In genomic region chr14:54566152-54566409, GRCh38 we compare ENCODE assay signal across 8 cellular contexts. TPM values are rescaled to one million over a fixed set of nuclear protein-coding genes. Genes with fewer than 3 reads are reported as not detected.
DNase-seq lines count a peak whose midpoint lies in the region; ATAC-seq and TF ChIP-seq lines count a peak whose summit lies in the region.

No MANE protein-coding gene starts in this region.

- H4K8ac ChIP-seq in H9 (replicated peaks; ENCODE audit: insufficient read length, low read depth, low read length), result no peak overlapping the region

- H2BK120ac ChIP-seq in H9 (ENCODE audit: low read depth, low read length, poor library complexity, severe bottlenecking), result no peak overlapping the region

- H3K4ac ChIP-seq in H9 (ENCODE audit: low read depth, low read length), result no peak overlapping the region

- intact Hi-C loops in activated T-helper 2 cell treated with anti-CD3 and anti-CD28 coated beads, Interferon-gamma antibody, Interleukin-2, Interleukin-4, amounts not matched to agents 10 μg/mL and 5 μg/mL and 100 μg/mL, durations not matched to agents 14 hours and 24 hours and 36 hours (cut with micrococcal nuclease), result loop anchor here (1.0 to 5.0 kb wide), 5 partner anchors 61 to 337 kb away; no protein-coding TSS in a partner anchor
- intact Hi-C loops in left lung (cut with DNase I), result loop anchor here in 1 of 2 donors (5.0 kb wide), 1 partner anchor 206 kb away; no protein-coding TSS in a partner anchor
- intact Hi-C loops in transverse colon (cut with DNase I; ENCODE audit: low total_unique reads), result loop anchor here (5.0 kb wide), 2 partner anchors 106 to 126 kb away; no protein-coding TSS in a partner anchor

- peaks cover 21% of the 10 kb centered on the region for H3K23me2 ChIP-seq in H9 (ENCODE audit: insufficient read length, low read depth, low read length, poor library complexity, severe bottlenecking)

- H4K5ac ChIP-seq in H9 (ENCODE audit: insufficient read length, low read depth, low read length), result no peak overlapping the region

- H3K27me3 ChIP-seq in BJ (ENCODE audit: control insufficient read depth, insufficient read depth, low read length) (no peaks in the 10 kb centered on the region), H9 (ENCODE audit: insufficient read depth, low read length) (no peaks in the 10 kb centered on the region; the same call in 1 of the 2 replicates), left lung (peaks cover 0 to 67% of the 10 kb centered on the region in 2 donors), transverse colon (no peaks in the 10 kb centered on the region)

- peaks cover 35% of the 10 kb centered on the region for H3K27me3 Mint-ChIP-seq in H9 (ENCODE audit: low read depth)
- H3K27me3 Mint-ChIP-seq in activated T-helper 2 cell treated with anti-CD3 and anti-CD28 coated beads, Interferon-gamma antibody, Interleukin-2, Interleukin-4, amounts not matched to agents 10 μg/mL and 5 μg/mL and 100 μg/mL, durations not matched to agents 14 hours and 24 hours and 36 hours (ENCODE audit: low read depth), result peaks cover 25% of the 10 kb centered on the region

- no peak for ATAC-seq in left lung
- ATAC-seq in GM18502 (IDR thresholded peaks at IDR 0.05; ENCODE audit: poor library complexity, unreplicated experiment), result no peak

- no peaks in the 10 kb centered on the region for H4K20me1 ChIP-seq in H9 (ENCODE audit: control insufficient read depth, insufficient read depth, insufficient read length)

- H3K79me1 ChIP-seq in H9 (ENCODE audit: insufficient read depth, low read depth, low read length, poor library complexity, severe bottlenecking), result no peaks in the 10 kb centered on the region

- no peak overlapping the region for H2BK15ac ChIP-seq in H9 (ENCODE audit: low read depth, low read length)

- peaks cover 2% of the 10 kb centered on the region; the same call in 1 of the 2 replicates for H3K79me2 ChIP-seq in H9 (ENCODE audit: insufficient read depth, low read length)

- no peak overlapping the region for H3K56ac ChIP-seq in H9 (ENCODE audit: insufficient read length, low read depth, low read length)

- no peaks in the 10 kb centered on the region; a peak in 1 of 7 replicates for H3K36me3 Mint-ChIP-seq in H9 (ENCODE audit: insufficient read depth in 1 of 3, low read depth in 3 of 3)
- H3K36me3 Mint-ChIP-seq in activated T-helper 2 cell treated with anti-CD3 and anti-CD28 coated beads, Interferon-gamma antibody, Interleukin-2, Interleukin-4, amounts not matched to agents 10 μg/mL and 5 μg/mL and 100 μg/mL, durations not matched to agents 14 hours and 24 hours and 36 hours (ENCODE audit: low read depth), result peaks cover 2% of the 10 kb centered on the region

- H3K23ac ChIP-seq in H9 (ENCODE audit: insufficient read length, low read depth, low read length), result no peak overlapping the region

- no peak for DNase-seq in BJ (ENCODE audit: low read depth)
- no peak for DNase-seq in H9
- DNase-seq in activated T-helper 2 cell treated with anti-CD3 and anti-CD28 coated beads, Interferon-gamma antibody, Interleukin-2, Interleukin-4, amounts not matched to agents 10 μg/mL and 5 μg/mL and 100 μg/mL, durations not matched to agents 14 hours and 24 hours and 36 hours (ENCODE audit: low spot score), result no peak
- DNase-seq in left lung, result no peak
- DNase-seq in transverse colon, result no peak
- no peak for DNase-seq in SKM-1 (lab: John Stamatoyannopoulos, UW; ENCODE audit: unreplicated experiment)
- no peak for DNase-seq in NCI-H1092 treated with DMSO at 0.1 percent for 48 hours (lab: John Stamatoyannopoulos, UW)

- H3K4me1 Mint-ChIP-seq in H9, result peaks cover 17 to 19% of the 10 kb centered on the region in 2 experiments
- peaks cover 17% of the 10 kb centered on the region for H3K4me1 Mint-ChIP-seq in activated T-helper 2 cell treated with anti-CD3 and anti-CD28 coated beads, Interferon-gamma antibody, Interleukin-2, Interleukin-4, amounts not matched to agents 10 μg/mL and 5 μg/mL and 100 μg/mL, durations not matched to agents 14 hours and 24 hours and 36 hours (ENCODE audit: low read depth)

- H2BK5ac ChIP-seq in H9 (ENCODE audit: insufficient read length, low read length), result no peak overlapping the region

- in situ Hi-C loops in transverse colon (cut with MboI; ENCODE audit: low pct_ligation_motif_present in 1 of 4, low pct_unique_long_range_greater_than_20kb in 1 of 4, low sequenced_read_pairs in 3 of 4), result no loop called here

- H3K4me3 ChIP-seq in BJ (ENCODE audit: low read depth, low read length) (peak overlapping the region; percentile 86), left lung (peak overlapping the region; percentile 67 to 86), transverse colon (peak overlapping the region; percentile 51 to 77 (median 70))

- TF ChIP-seq CTCF in BJ (IDR thresholded peaks at IDR 0.05; ENCODE audit: insufficient read depth, low read depth, low read length), result no peak
- TF ChIP-seq CTCF in H9 (conservative IDR thresholded peaks at IDR 0.05), result no peak
- no peak for TF ChIP-seq CTCF in left lung (IDR thresholded peaks at IDR 0.05)
- TF ChIP-seq CTCF in transverse colon (IDR thresholded peaks at IDR 0.05), result no peak

- TF ChIP-seq EP300 in transverse colon (IDR thresholded peaks at IDR 0.05; ENCODE audit: low read depth), result no peak

- H3K14ac ChIP-seq in H9 (ENCODE audit: insufficient read depth, low read length), result peak overlapping the region; percentile 67

- peak overlapping the region; percentile 99 for H3K4me2 ChIP-seq in H9 (ENCODE audit: insufficient read depth, insufficient read length, low read length)

- CTCF ChIA-PET in BJ (lab: Yijun Ruan, JAX), result interaction anchor here (0.7 to 6.5 kb wide), 8 partner anchors 40 to 239 kb away, joined by 3 to 111 read pairs (median 5); no protein-coding TSS in a partner anchor

- H2AK5ac ChIP-seq in H9 (ENCODE audit: insufficient read length, low read length), result no peak overlapping the region

- POLR2A ChIA-PET in BJ (lab: Charles Lee), result interaction anchor here (0.6 to 1.0 kb wide), 4 partner anchors 37 to 94 kb away, joined by 3 to 7 read pairs (median 5); partner anchors contain the start of gene CGRRF1

- peaks cover 0 to 1% of the 10 kb centered on the region in 2 experiments; a peak in 1 of 5 replicates for H3K9me3 Mint-ChIP-seq in H9
- no peaks in the 10 kb centered on the region for H3K9me3 Mint-ChIP-seq in activated T-helper 2 cell treated with anti-CD3 and anti-CD28 coated beads, Interferon-gamma antibody, Interleukin-2, Interleukin-4, amounts not matched to agents 10 μg/mL and 5 μg/mL and 100 μg/mL, durations not matched to agents 14 hours and 24 hours and 36 hours

- no peak overlapping the region for H2BK12ac ChIP-seq in H9 (ENCODE audit: insufficient read length, low read depth, low read length)

- H3K36me3 ChIP-seq in BJ (ENCODE audit: control insufficient read depth, insufficient read depth, low read length) (0 out of 2 replicates have a peak, but pooled peaks cover 1% of the 10 kb centered on the region), left lung (no peaks in the 10 kb centered on the region), transverse colon (no peaks in the 10 kb centered on the region)

- peak overlapping the region; percentile 40 for H3K9ac ChIP-seq in H9 (ENCODE audit: extremely low read depth, insufficient read length, low read length)

- H3K4me1 ChIP-seq in H9 (ENCODE audit: insufficient read depth, low read length) (no peaks in the 10 kb centered on the region; the same call in 1 of the 2 replicates), left lung (peaks cover 19 to 60% of the 10 kb centered on the region in 2 donors), transverse colon (peaks cover 0 to 32% (median 28%) of the 10 kb centered on the region in 4 donors)

- H3K27ac Mint-ChIP-seq in H9, result no peak overlapping the region
- H3K27ac Mint-ChIP-seq in activated T-helper 2 cell treated with anti-CD3 and anti-CD28 coated beads, Interferon-gamma antibody, Interleukin-2, Interleukin-4, amounts not matched to agents 10 μg/mL and 5 μg/mL and 100 μg/mL, durations not matched to agents 14 hours and 24 hours and 36 hours, result no peak overlapping the region

- no CpG with 5 or more reads among the region's 38 CpGs for WGBS in H9 (ENCODE audit: extremely low coverage, insufficient read length, low lambda C conversion rate)
- 0% methylated on average over 15 of the region's 38 CpGs; no CpG with 5 or more reads in 1 of the 2 donors for WGBS in transverse colon (ENCODE audit: low coverage in 1 of 2), 2 donors

- no peak overlapping the region for H3T11ph ChIP-seq in H9 (ENCODE audit: low read length)

- peak overlapping the region; percentile 74 to 90 for H3K4me3 Mint-ChIP-seq in H9
- peak overlapping the region; percentile 75 for H3K4me3 Mint-ChIP-seq in activated T-helper 2 cell treated with anti-CD3 and anti-CD28 coated beads, Interferon-gamma antibody, Interleukin-2, Interleukin-4, amounts not matched to agents 10 μg/mL and 5 μg/mL and 100 μg/mL, durations not matched to agents 14 hours and 24 hours and 36 hours (ENCODE audit: low read depth)

- TF ChIP-seq POLR2A in transverse colon (IDR thresholded peaks at IDR 0.05), result no peak

- H4K91ac ChIP-seq in H9 (ENCODE audit: insufficient read length, low read depth, low read length), result no peak overlapping the region

- no peak overlapping the region for H2AFZ ChIP-seq in H9 (ENCODE audit: low read length)

- H2BK20ac ChIP-seq in H9 (ENCODE audit: low read depth, low read length, poor library complexity, severe bottlenecking), result no peak overlapping the region

- H3K9me3 ChIP-seq in H9 (ENCODE audit: control insufficient read depth, low read depth, low read length) (no peaks in the 10 kb centered on the region), left lung (no peaks in the 10 kb centered on the region), transverse colon (no peaks in the 10 kb centered on the region)

- H3K27ac ChIP-seq in H9 (ENCODE audit: insufficient read length, low read depth, low read length) (no peak overlapping the region), left lung (peak overlapping the region; percentile 86 to 98), transverse colon (peak overlapping the region; percentile 97 to 99 (median 98))

- peak overlapping the region; percentile 41 for H3K18ac ChIP-seq in H9 (ENCODE audit: insufficient read length, low read depth, low read length)

RNA-seq across cellular contexts. Expression of gene SAMD4A, which starts 0.8 kb away (rescaled TPM):
- polyA plus RNA-seq in BJ (2011; rRNA removed), result 13.4 and 16.9 TPM in 2 replicates
- polyA minus RNA-seq in BJ (2011; rRNA and poly(A)+ RNA removed), result 72.0 and 72.7 TPM in 2 replicates
- total RNA-seq in H9 (2021) (9.6 and 9.9 TPM in 2 replicates), left lung (10 to 100 TPM; 22.3 to 40.5 TPM), transverse colon (10 to 100 TPM; 15.3 to 40.2 (median 22.3) TPM)
- 4.3 and 5.1 TPM in 2 replicates for total RNA-seq in activated T-helper 2 cell treated with anti-CD3 and anti-CD28 coated beads, Interferon-gamma antibody, Interleukin-2, Interleukin-4, amounts not matched to agents 10 μg/mL and 5 μg/mL and 100 μg/mL, durations not matched to agents 14 hours and 24 hours and 36 hours

RNA-seq across cellular contexts. Expression of gene CGRRF1, which starts 56.4 kb away (rescaled TPM):
- 7.5 and 11.4 TPM in 2 replicates for polyA plus RNA-seq in BJ (2011; rRNA removed)
- polyA minus RNA-seq in BJ (2011; rRNA and poly(A)+ RNA removed), result 2.7 and 3.1 TPM in 2 replicates
- total RNA-seq in H9 (2021) (19.1 and 23.5 TPM in 2 replicates), left lung (10 to 100 TPM; 17.5 to 20.1 TPM), transverse colon (10 to 100 TPM in 3 of 4 donors, 1 to 10 TPM in 1; 2.6 to 46.8 (median 18.0) TPM)
- total RNA-seq in activated T-helper 2 cell treated with anti-CD3 and anti-CD28 coated beads, Interferon-gamma antibody, Interleukin-2, Interleukin-4, amounts not matched to agents 10 μg/mL and 5 μg/mL and 100 μg/mL, durations not matched to agents 14 hours and 24 hours and 36 hours, result 6.2 and 9.1 TPM in 2 replicates
